Comparison of ENCODE assay signal across 30 cellular contexts in the genomic region with DNA sequence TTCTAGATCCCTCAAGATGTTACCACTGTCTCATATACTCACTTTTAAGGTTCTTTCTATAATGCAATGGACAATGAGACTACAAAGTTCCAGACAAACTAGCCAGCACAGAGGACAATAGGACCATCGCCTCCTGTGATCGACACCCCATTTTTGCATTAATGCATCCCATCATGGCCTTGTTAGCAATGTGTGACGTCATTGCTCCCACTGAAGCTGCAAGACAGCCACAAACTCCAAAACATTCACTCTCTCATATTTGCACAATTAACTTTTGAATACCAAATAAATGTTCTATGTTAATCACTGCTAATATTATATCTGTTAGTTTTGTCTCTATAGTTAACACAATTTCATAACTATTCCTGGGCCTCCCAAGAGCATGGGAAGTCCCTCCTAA.
"Had no signal": no experiment of that assay in that cellular context is flagged by ENCODE, and none has a peak within 500 bp of the region (broad histone marks: within the 10 kb centered on the region; RNA-seq: fewer than 3 reads in every experiment).

No MANE protein-coding gene starts in this region.

- H3K27me3 ChIP-seq: neural progenitor cell, ovary, suprapubic skin, testis, tibial artery, transverse colon, upper lobe of right lung, uterus had no signal

- H3K9ac ChIP-seq: neural progenitor cell, parathyroid adenoma had no signal

- DNase-seq: naive thymus-derived CD4-positive, alpha-beta T cell; natural killer cell; nephron progenitor cell; occipital lobe; ovary; retina; right cardiac atrium; spleen; stimulated activated CD4-positive, alpha-beta T cell treated with anti-CD3 and anti-CD28 coated beads, Interleukin-12 subunit alpha, Interleukin-12 subunit beta, amount 100 ng/mL, for 4 hours; stimulated activated CD4-positive, alpha-beta T cell treated with anti-CD3 and anti-CD28 coated beads, Interleukin-1b, Interleukin-23, amount 100 ng/mL, for 48 hours; stimulated activated CD4-positive, alpha-beta T cell treated with anti-CD3 and anti-CD28 coated beads, Interleukin-4, amount 100 ng/mL, for 1 hour; stimulated activated CD4-positive, alpha-beta T cell treated with anti-CD3 and anti-CD28 coated beads, Interleukin-4, amount 100 ng/mL, for 4 hours; stimulated activated CD8-positive, alpha-beta memory T cell treated with anti-CD3 and anti-CD28 coated beads, Interleukin-4, amount 100 ng/mL, for 48 hours; stimulated activated naive CD4-positive, alpha-beta T cell; stimulated activated naive CD8-positive, alpha-beta T cell treated with anti-CD3 and anti-CD28 coated beads, Interleukin-15, amount 100 ng/mL, for 72 hours; stimulated activated naive CD8-positive, alpha-beta T cell treated with anti-CD3 and anti-CD28 coated beads, Interleukin-15, Interleukin-2, amounts not matched to agents 100 U/mL and 50 U/mL, for 24 hours; substantia nigra; testis; tibial artery; transverse colon; upper lobe of right lung had no signal

- H3K27ac ChIP-seq: neural progenitor cell, ovary, parathyroid adenoma, prostate gland, skin epidermis, spleen, suprapubic skin, testis, tibial artery, transverse colon, upper lobe of right lung, uterus had no signal

- H3K4me1 ChIP-seq: parathyroid adenoma, prostate gland, spleen, suprapubic skin, tibial artery, transverse colon, upper lobe of right lung, uterus had no signal

- H3K4me2 ChIP-seq: neural progenitor cell, smooth muscle cell had no signal

- H3K4me1 Mint-ChIP-seq: naive thymus-derived CD4-positive, alpha-beta T cell; natural killer cell; stimulated activated memory B cell treated with anti-CD40 and anti-IgM and Interleukin-4, amounts not matched to agents 10 μg/mL and 1 μg/mL and 100 μg/mL, for 72 hours; stimulated activated naive CD8-positive, alpha-beta T cell treated with anti-CD3 and anti-CD28 coated beads, Interleukin-15, amount 100 ng/mL, for 72 hours had no signal

- H3K36me3 Mint-ChIP-seq: naive thymus-derived CD4-positive, alpha-beta T cell; natural killer cell; neural progenitor cell; stimulated activated memory B cell treated with anti-CD40 and anti-IgM and Interleukin-4, amounts not matched to agents 10 μg/mL and 1 μg/mL and 100 μg/mL, for 72 hours; type B pancreatic cell had no signal

- H3K27ac Mint-ChIP-seq: naive thymus-derived CD4-positive, alpha-beta T cell; natural killer cell; nephron progenitor cell; neural progenitor cell; stimulated activated memory B cell treated with anti-CD40 and anti-IgM and Interleukin-4, amounts not matched to agents 10 μg/mL and 1 μg/mL and 100 μg/mL, for 72 hours; stimulated activated naive CD8-positive, alpha-beta T cell treated with anti-CD3 and anti-CD28 coated beads, Interleukin-15, amount 100 ng/mL, for 72 hours; type B pancreatic cell had no signal

- H3K4me3 Mint-ChIP-seq: naive thymus-derived CD4-positive, alpha-beta T cell; natural killer cell; nephron progenitor cell; neural progenitor cell; stimulated activated memory B cell treated with anti-CD40 and anti-IgM and Interleukin-4, amounts not matched to agents 10 μg/mL and 1 μg/mL and 100 μg/mL, for 72 hours; stimulated activated naive CD8-positive, alpha-beta T cell treated with anti-CD3 and anti-CD28 coated beads, Interleukin-15, amount 100 ng/mL, for 72 hours; type B pancreatic cell had no signal

- H3K4me3 ChIP-seq: neural progenitor cell, ovary, prostate gland, skin epidermis, smooth muscle cell, spleen, suprapubic skin, testis, tibial artery, transverse colon, upper lobe of right lung, uterus had no signal

- H3K9me3 Mint-ChIP-seq: naive thymus-derived CD4-positive, alpha-beta T cell; natural killer cell; nephron progenitor cell; neural progenitor cell; stimulated activated memory B cell treated with anti-CD40 and anti-IgM and Interleukin-4, amounts not matched to agents 10 μg/mL and 1 μg/mL and 100 μg/mL, for 72 hours; stimulated activated naive CD8-positive, alpha-beta T cell treated with anti-CD3 and anti-CD28 coated beads, Interleukin-15, amount 100 ng/mL, for 72 hours; type B pancreatic cell had no signal

- H3K36me3 ChIP-seq: neural progenitor cell, ovary, prostate gland, spleen, suprapubic skin, tibial artery, transverse colon, upper lobe of right lung, uterus had no signal

- H3K27me3 Mint-ChIP-seq: stimulated activated memory B cell treated with anti-CD40 and anti-IgM and Interleukin-4, amounts not matched to agents 10 μg/mL and 1 μg/mL and 100 μg/mL, for 72 hours; type B pancreatic cell had no signal

- H3K9me3 ChIP-seq: ovary, prostate gland, spleen, suprapubic skin, testis, tibial artery, transverse colon, upper lobe of right lung, uterus had no signal
